In genomic region chr15:58221591-58222241, GRCh38 we compare ENCODE assay signal across 8 cellular contexts.
A peak's percentile ranks its signal among the peaks of the same experiment; 100 is the strongest.
DNase-seq lines count a peak whose midpoint lies in the region; ATAC-seq and TF ChIP-seq lines count a peak whose summit lies in the region.

No MANE protein-coding gene starts in this region.

- H3K4me3 ChIP-seq in heart left ventricle (no peak overlapping the region), aorta (ENCODE audit: low read length in 2 of 2) (no peak overlapping the region)

- intact Hi-C loops in heart left ventricle (cut with DNase I), result loop anchor here in 4 of 10 donors (10.0 kb wide), 6 partner anchors 113 to 1303 kb away; partner anchors contain the start of genes SLTM (in 2 of the 4) and MINDY2 (in 1 of the 4)
- intact Hi-C loops in cardiac septum (cut with DNase I), result loop anchor here (10.0 kb wide), 1 partner anchor 553 kb away; the partner anchor contains the start of gene MINDY2
- intact Hi-C loops in aorta (cut with DNase I), result no loop called here

- H3K27ac ChIP-seq in heart left ventricle (no peak overlapping the region), aorta (ENCODE audit: low read depth in 1 of 2, low read length in 2 of 2) (no peak overlapping the region)

- no peaks in the 10 kb centered on the region for H3K36me3 ChIP-seq in heart left ventricle
- H3K36me3 ChIP-seq in aorta (ENCODE audit: control insufficient read depth in 1 of 2, insufficient read depth in 2 of 2, low read length in 1 of 2), result no peaks in the 10 kb centered on the region

- peaks cover 0 to 13% (median 0%) of the 10 kb centered on the region in 12 donors for H3K9me3 ChIP-seq in heart left ventricle
- no peaks in the 10 kb centered on the region for H3K9me3 ChIP-seq in aorta (ENCODE audit: control insufficient read depth, low read length)

- no peak for TF ChIP-seq POLR2A in heart left ventricle (IDR thresholded peaks at IDR 0.05)

- peak in 10 of 12 donors; percentile 12 to 52 (median 30) for TF ChIP-seq CTCF in heart left ventricle (IDR thresholded peaks at IDR 0.05)

- H3K4me1 ChIP-seq in heart left ventricle (peaks cover 0 to 17% (median 7%) of the 10 kb centered on the region in 12 donors), aorta (ENCODE audit: control insufficient read depth in 1 of 2, insufficient read depth in 2 of 2, low read length in 2 of 2) (peaks cover 0 to 2% of the 10 kb centered on the region in 2 donors)

- 35 to 52% (median 40%) methylated on average over 3 of the region's 3 CpGs for WGBS in heart left ventricle, 4 donors
- WGBS in aorta, 2 donors, result 56 to 58% methylated on average over 3 of the region's 3 CpGs

- peak in 3 of 4 donors; percentile 57 to 78 (median 66) for ATAC-seq in heart left ventricle
- peak; percentile 50 for ATAC-seq in aorta (ENCODE audit: low FRiP score)

- H3K27me3 ChIP-seq in heart left ventricle (no peaks in the 10 kb centered on the region), aorta (ENCODE audit: control insufficient read depth in 1 of 2, insufficient read depth in 2 of 2, low read length in 1 of 2) (no peaks in the 10 kb centered on the region)

- peak in 1 of 5 donors; percentile 16 for DNase-seq in heart left ventricle
- no peak for DNase-seq in cardiac septum (ENCODE audit: low spot score)
- DNase-seq in OCI-M2 (lab: John Stamatoyannopoulos, UW; ENCODE audit: unreplicated experiment), result peak; percentile 13
- peak; percentile 52 for DNase-seq in fibroblast of peridontal ligament (ENCODE audit: extremely low read depth)
- no peak for DNase-seq in aorta
- no peak for DNase-seq in activated effector memory CD4-positive, alpha-beta T cell treated with anti-CD3 and anti-CD28 coated beads, Interleukin-2, amount 50 U/mL, for 16 hours
- DNase-seq in globus pallidus (ENCODE audit: low spot score), result no peak
- DNase-seq in NCI-H1436 treated with DMSO at 0.1 percent for 48 hours (lab: John Stamatoyannopoulos, UW), result no peak

Comparison
In these comparisons a context has a peak if more than half of its experiments do, and no peak if none do; other contexts are left out.
1. DNase-seq: peak in OCI-M2 (single experiment) and fibroblast of peridontal ligament (single experiment); none in cardiac septum (single experiment), aorta (0 of 2), activated effector memory CD4-positive, alpha-beta T cell treated with anti-CD3 and anti-CD28 coated beads, Interleukin-2, amount 50 U/mL, for 16 hours (single experiment), globus pallidus (single experiment) and NCI-H1436 treated with DMSO at 0.1 percent for 48 hours (single experiment).